31 cellular contexts compared by ENCODE assay signal in genomic region chr13:78820541-78820940, GRCh38.
"Had no signal": no experiment of that assay in that cellular context is flagged by ENCODE, and none has a peak within 500 bp of the region (broad histone marks: within the 10 kb centered on the region; RNA-seq: fewer than 3 reads in every experiment).

No MANE protein-coding gene starts in this region.

- H3K36me3 Mint-ChIP-seq: activated CD8-positive, alpha-beta memory T cell treated with anti-CD3 and anti-CD28 coated beads, Interleukin-2, amount 10 ng/mL, durations not matched to agents 7 days and 5 days; activated naive CD4-positive, alpha-beta T cell treated with anti-CD3 and anti-CD28 coated beads, Interleukin-2, amount 10 ng/mL, durations not matched to agents 7 days and 5 days; activated naive CD8-positive, alpha-beta T cell treated with anti-CD3 and anti-CD28 coated beads for 36 hours had no signal

- H3K9me3 Mint-ChIP-seq: activated CD4-positive, alpha-beta memory T cell treated with anti-CD3 and anti-CD28 coated beads, Interleukin-2, amount 10 ng/mL, durations not matched to agents 7 days and 5 days; activated naive CD4-positive, alpha-beta T cell treated with anti-CD3 and anti-CD28 coated beads, Interleukin-2, amount 10 ng/mL, durations not matched to agents 7 days and 5 days; activated naive CD8-positive, alpha-beta T cell treated with anti-CD3 and anti-CD28 coated beads for 36 hours had no signal

- H3K27ac ChIP-seq: brain microvascular endothelial cell, VCaP had no signal

- H3K27ac Mint-ChIP-seq: activated CD4-positive, alpha-beta memory T cell treated with anti-CD3 and anti-CD28 coated beads, Interleukin-2, amount 10 ng/mL, durations not matched to agents 7 days and 5 days; activated CD8-positive, alpha-beta memory T cell treated with anti-CD3 and anti-CD28 coated beads, Interleukin-2, amount 10 ng/mL, durations not matched to agents 7 days and 5 days; activated naive CD4-positive, alpha-beta T cell treated with anti-CD3 and anti-CD28 coated beads, Interleukin-2, amount 10 ng/mL, durations not matched to agents 7 days and 5 days; activated naive CD8-positive, alpha-beta T cell treated with anti-CD3 and anti-CD28 coated beads for 36 hours had no signal

- DNase-seq: activated CD4-positive, alpha-beta memory T cell treated with anti-CD3 and anti-CD28 coated beads, Interleukin-2, amount 10 ng/mL, durations not matched to agents 7 days and 5 days; activated CD4-positive, alpha-beta T cell treated with anti-CD3 and anti-CD28 coated beads for 1 hour; activated CD4-positive, alpha-beta T cell treated with anti-CD3 and anti-CD28 coated beads for 48 hours; activated CD4-positive, CD25-positive, alpha-beta regulatory T cell; activated CD8-positive, alpha-beta memory T cell treated with anti-CD3 and anti-CD28 coated beads for 24 hours; activated CD8-positive, alpha-beta memory T cell treated with anti-CD3 and anti-CD28 coated beads, Interleukin-2, amount 10 ng/mL, durations not matched to agents 7 days and 5 days; activated CD8-positive, alpha-beta memory T cell treated with anti-CD3 and anti-CD28 coated beads, Interleukin-2, amount 50 U/mL, for 48 hours; activated effector memory CD4-positive, alpha-beta T cell treated with Interleukin-2 at 50 U/mL for 16 hours; activated naive CD4-positive, alpha-beta T cell treated with anti-CD3 and anti-CD28 coated beads, Interleukin-2, amount 10 ng/mL, durations not matched to agents 7 days and 5 days; activated naive CD8-positive, alpha-beta T cell treated with anti-CD3 and anti-CD28 coated beads for 36 hours; activated T-cell treated with anti-CD3 and anti-CD28 coated beads, Interleukin-2, amount 50 U/mL, for 48 hours; amniotic stem cell; aorta; brain microvascular endothelial cell; central memory CD4-positive, alpha-beta T cell; NCI-H1092 treated with DMSO at 0.1 percent for 48 hours; NCI-H1417; NCI-H146; NCI-H187; NCI-H2029 treated with DMSO at 0.1 percent for 48 hours; NCI-H2107; NCI-H345; NCI-H526 treated with DMSO at 0.1 percent for 48 hours; NCI-H774; SHP77 treated with DMSO at 0.1 percent for 48 hours; SW 1271; T-helper 1 cell; T-helper 2 cell; T-helper 9 cell had no signal

- H3K36me3 ChIP-seq: brain microvascular endothelial cell had no signal

- ATAC-seq: activated CD8-positive, alpha-beta memory T cell treated with anti-CD3 and anti-CD28 coated beads, Interleukin-2, amount 10 ng/mL, durations not matched to agents 7 days and 5 days; Panc1 had no signal

- H3K27me3 ChIP-seq: brain microvascular endothelial cell had no signal
